ENCODE assay signal across 1 cellular context in genomic region chr16:56931769-56932587, GRCh38.
TF ChIP-seq lines count a peak whose summit lies in the region.

TSS of gene HERPUD1 (plus strand) at chr16:56932142. CDS start at chr16:56932245, 103 bp downstream.

TF ChIP-seq in HepG2, 621 proteins besides CTCF, POLR2A, EP300 and RAD21 (continued from another document and continues in another):
- no peak for TF ChIP-seq LBX2 (CRISPR knock-in tag; IDR thresholded peaks at IDR 0.05; ENCODE audit: borderline replicate concordance)
- peak; percentile 94 for TF ChIP-seq ZNF430 (CRISPR knock-in tag; IDR thresholded peaks at IDR 0.05)
- TF ChIP-seq XRCC5 (optimal IDR thresholded peaks at IDR 0.05; ENCODE audit: low read length) = peak; percentile 40
- TF ChIP-seq, protein P1, sequence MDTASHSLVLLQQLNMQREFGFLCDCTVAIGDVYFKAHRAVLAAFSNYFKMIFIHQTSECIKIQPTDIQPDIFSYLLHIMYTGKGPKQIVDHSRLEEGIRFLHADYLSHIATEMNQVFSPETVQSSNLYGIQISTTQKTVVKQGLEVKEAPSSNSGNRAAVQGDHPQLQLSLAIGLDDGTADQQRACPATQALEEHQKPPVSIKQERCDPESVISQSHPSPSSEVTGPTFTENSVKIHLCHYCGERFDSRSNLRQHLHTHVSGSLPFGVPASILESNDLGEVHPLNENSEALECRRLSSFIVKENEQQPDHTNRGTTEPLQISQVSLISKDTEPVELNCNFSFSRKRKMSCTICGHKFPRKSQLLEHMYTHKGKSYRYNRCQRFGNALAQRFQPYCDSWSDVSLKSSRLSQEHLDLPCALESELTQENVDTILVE (CRISPR knock-in tag; IDR thresholded peaks at IDR 0.05) = peak; percentile 88
- TF ChIP-seq KAT7 (CRISPR knock-in tag; IDR thresholded peaks at IDR 0.05; ENCODE audit: borderline replicate concordance) = peak; percentile 98
- TF ChIP-seq, protein P2, sequence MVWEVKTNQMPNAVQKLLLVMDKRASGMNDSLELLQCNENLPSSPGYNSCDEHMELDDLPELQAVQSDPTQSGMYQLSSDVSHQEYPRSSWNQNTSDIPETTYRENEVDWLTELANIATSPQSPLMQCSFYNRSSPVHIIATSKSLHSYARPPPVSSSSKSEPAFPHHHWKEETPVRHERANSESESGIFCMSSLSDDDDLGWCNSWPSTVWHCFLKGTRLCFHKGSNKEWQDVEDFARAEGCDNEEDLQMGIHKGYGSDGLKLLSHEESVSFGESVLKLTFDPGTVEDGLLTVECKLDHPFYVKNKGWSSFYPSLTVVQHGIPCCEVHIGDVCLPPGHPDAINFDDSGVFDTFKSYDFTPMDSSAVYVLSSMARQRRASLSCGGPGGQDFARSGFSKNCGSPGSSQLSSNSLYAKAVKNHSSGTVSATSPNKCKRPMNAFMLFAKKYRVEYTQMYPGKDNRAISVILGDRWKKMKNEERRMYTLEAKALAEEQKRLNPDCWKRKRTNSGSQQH (CRISPR knock-in tag; IDR thresholded peaks at IDR 0.05; ENCODE audit: low read depth) = no peak; the same call in 1 of the 2 replicates
- peak; percentile 49; the same call in 1 of the 2 replicates for TF ChIP-seq ZNF7 (CRISPR knock-in tag; IDR thresholded peaks at IDR 0.05)
- 0 out of 2 replicates have a peak, but pooled peaks have one; percentile 60 for TF ChIP-seq ZNF597 (CRISPR knock-in tag; IDR thresholded peaks at IDR 0.05)
- TF ChIP-seq ZNF800 (CRISPR knock-in tag; IDR thresholded peaks at IDR 0.05) = peak; percentile 71
- no peak for TF ChIP-seq SYNCRIP (IDR thresholded peaks at IDR 0.05; ENCODE audit: insufficient read depth, low read depth, low read length)
- TF ChIP-seq KDM5B (CRISPR knock-in tag; IDR thresholded peaks at IDR 0.05; ENCODE audit: borderline replicate concordance) = peak; percentile 95
- no peak for TF ChIP-seq ZNF24 (IDR thresholded peaks at IDR 0.05)
- peak; percentile 88 for TF ChIP-seq ZEB1 (IDR thresholded peaks at IDR 0.05; ENCODE audit: insufficient replicate concordance, low read depth)
- TF ChIP-seq, protein P3, sequence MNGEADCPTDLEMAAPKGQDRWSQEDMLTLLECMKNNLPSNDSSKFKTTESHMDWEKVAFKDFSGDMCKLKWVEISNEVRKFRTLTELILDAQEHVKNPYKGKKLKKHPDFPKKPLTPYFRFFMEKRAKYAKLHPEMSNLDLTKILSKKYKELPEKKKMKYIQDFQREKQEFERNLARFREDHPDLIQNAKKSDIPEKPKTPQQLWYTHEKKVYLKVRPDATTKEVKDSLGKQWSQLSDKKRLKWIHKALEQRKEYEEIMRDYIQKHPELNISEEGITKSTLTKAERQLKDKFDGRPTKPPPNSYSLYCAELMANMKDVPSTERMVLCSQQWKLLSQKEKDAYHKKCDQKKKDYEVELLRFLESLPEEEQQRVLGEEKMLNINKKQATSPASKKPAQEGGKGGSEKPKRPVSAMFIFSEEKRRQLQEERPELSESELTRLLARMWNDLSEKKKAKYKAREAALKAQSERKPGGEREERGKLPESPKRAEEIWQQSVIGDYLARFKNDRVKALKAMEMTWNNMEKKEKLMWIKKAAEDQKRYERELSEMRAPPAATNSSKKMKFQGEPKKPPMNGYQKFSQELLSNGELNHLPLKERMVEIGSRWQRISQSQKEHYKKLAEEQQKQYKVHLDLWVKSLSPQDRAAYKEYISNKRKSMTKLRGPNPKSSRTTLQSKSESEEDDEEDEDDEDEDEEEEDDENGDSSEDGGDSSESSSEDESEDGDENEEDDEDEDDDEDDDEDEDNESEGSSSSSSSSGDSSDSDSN (CRISPR knock-in tag; IDR thresholded peaks at IDR 0.05) = peak; percentile 83
- TF ChIP-seq, protein P4, sequence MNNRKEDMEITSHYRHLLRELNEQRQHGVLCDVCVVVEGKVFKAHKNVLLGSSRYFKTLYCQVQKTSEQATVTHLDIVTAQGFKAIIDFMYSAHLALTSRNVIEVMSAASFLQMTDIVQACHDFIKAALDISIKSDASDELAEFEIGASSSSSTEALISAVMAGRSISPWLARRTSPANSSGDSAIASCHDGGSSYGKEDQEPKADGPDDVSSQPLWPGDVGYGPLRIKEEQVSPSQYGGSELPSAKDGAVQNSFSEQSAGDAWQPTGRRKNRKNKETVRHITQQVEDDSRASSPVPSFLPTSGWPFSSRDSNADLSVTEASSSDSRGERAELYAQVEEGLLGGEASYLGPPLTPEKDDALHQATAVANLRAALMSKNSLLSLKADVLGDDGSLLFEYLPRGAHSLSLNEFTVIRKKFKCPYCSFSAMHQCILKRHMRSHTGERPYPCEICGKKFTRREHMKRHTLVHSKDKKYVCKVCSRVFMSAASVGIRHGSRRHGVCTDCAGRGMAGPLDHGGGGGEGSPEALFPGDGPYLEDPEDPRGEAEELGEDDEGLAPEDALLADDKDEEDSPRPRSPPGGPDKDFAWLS (CRISPR knock-in tag; IDR thresholded peaks at IDR 0.05; ENCODE audit: borderline replicate concordance) = no peak; the same call in 1 of the 2 replicates
- TF ChIP-seq CEBPZ (IDR thresholded peaks at IDR 0.05; ENCODE audit: low read length) = no peak
- peak; percentile 90 for TF ChIP-seq ATF1 (CRISPR knock-in tag; IDR thresholded peaks at IDR 0.05)
- TF ChIP-seq, protein P5, sequence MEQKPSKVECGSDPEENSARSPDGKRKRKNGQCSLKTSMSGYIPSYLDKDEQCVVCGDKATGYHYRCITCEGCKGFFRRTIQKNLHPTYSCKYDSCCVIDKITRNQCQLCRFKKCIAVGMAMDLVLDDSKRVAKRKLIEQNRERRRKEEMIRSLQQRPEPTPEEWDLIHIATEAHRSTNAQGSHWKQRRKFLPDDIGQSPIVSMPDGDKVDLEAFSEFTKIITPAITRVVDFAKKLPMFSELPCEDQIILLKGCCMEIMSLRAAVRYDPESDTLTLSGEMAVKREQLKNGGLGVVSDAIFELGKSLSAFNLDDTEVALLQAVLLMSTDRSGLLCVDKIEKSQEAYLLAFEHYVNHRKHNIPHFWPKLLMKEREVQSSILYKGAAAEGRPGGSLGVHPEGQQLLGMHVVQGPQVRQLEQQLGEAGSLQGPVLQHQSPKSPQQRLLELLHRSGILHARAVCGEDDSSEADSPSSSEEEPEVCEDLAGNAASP (CRISPR knock-in tag; IDR thresholded peaks at IDR 0.05; ENCODE audit: borderline replicate concordance) = peak; percentile 64
- TF ChIP-seq, protein P6, sequence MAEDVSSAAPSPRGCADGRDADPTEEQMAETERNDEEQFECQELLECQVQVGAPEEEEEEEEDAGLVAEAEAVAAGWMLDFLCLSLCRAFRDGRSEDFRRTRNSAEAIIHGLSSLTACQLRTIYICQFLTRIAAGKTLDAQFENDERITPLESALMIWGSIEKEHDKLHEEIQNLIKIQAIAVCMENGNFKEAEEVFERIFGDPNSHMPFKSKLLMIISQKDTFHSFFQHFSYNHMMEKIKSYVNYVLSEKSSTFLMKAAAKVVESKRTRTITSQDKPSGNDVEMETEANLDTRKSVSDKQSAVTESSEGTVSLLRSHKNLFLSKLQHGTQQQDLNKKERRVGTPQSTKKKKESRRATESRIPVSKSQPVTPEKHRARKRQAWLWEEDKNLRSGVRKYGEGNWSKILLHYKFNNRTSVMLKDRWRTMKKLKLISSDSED (CRISPR knock-in tag; IDR thresholded peaks at IDR 0.05) = no peak; the same call in 1 of the 2 replicates
- TF ChIP-seq ZSCAN12 (CRISPR knock-in tag; IDR thresholded peaks at IDR 0.05) = peak; percentile 93
- no peak for TF ChIP-seq ZNF549 (CRISPR knock-in tag; IDR thresholded peaks at IDR 0.05)
- TF ChIP-seq PRDM15 (CRISPR knock-in tag; IDR thresholded peaks at IDR 0.05) = peak; percentile 19; the same call in 1 of the 2 replicates
- peak; percentile 90; the same call in 1 of the 2 replicates for TF ChIP-seq ZNF749 (CRISPR knock-in tag; IDR thresholded peaks at IDR 0.05; ENCODE audit: borderline replicate concordance)
- TF ChIP-seq ZBTB39 (CRISPR knock-in tag; IDR thresholded peaks at IDR 0.05) = peak; percentile 90
- TF ChIP-seq SIN3A (IDR thresholded peaks at IDR 0.05; ENCODE audit: borderline replicate concordance, low read depth, low read length) = peak; percentile 91; the same call in 1 of the 2 replicates
